ENCODE assay signal across 1 cellular context in the genomic region with DNA sequence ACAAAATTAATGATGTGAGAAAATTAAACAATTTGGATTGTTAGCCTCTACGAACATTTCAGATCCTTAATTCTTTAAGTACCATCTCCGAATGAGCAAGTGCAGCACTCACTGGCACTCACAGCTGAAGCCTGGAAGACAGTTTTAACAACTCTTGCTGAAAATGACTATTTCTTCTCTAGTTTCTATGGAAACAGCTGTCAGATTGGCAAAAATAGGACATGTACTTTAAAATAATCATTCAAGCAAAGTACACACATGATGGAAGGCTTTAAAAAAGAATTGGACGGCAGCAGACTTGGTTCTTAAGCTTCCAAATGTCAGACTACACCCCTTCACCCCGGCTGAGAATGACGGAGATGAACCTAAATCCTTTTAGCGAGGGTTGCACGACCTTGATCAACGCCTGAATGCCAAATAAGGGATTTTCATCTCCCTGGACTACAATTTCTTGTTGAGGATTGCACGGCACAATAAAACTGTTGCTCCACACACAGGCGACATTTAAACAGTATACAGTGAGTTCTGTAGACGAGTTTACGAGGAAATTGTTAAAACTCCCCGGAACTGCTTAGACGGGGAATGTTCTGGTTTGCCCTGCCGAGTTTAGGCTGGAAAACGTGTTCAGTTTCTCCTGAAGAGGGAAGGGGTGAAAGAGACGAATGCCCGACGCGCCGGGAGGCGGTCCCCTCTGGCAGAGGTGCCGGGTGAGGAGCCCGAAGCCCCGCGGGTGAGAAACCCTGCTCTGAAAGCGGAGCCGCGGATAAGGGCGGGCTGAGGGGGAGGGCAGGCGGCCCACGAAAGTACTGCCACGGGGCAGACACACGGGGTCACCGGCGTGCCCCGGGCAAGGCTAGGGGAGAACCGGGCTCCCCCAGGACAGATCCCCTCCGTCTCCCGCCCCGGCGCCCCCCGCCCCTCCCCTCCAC.
TF ChIP-seq lines count a peak whose summit lies in the region.

No MANE protein-coding gene starts in this region.

TF ChIP-seq in GM12878, 131 proteins besides CTCF, POLR2A, EP300 and RAD21 (continued from another document):
- TF ChIP-seq, protein P1, sequence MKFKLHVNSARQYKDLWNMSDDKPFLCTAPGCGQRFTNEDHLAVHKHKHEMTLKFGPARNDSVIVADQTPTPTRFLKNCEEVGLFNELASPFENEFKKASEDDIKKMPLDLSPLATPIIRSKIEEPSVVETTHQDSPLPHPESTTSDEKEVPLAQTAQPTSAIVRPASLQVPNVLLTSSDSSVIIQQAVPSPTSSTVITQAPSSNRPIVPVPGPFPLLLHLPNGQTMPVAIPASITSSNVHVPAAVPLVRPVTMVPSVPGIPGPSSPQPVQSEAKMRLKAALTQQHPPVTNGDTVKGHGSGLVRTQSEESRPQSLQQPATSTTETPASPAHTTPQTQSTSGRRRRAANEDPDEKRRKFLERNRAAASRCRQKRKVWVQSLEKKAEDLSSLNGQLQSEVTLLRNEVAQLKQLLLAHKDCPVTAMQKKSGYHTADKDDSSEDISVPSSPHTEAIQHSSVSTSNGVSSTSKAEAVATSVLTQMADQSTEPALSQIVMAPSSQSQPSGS (IDR thresholded peaks at IDR 0.05; ENCODE audit: low read length), result no peak
- TF ChIP-seq ATF7 (IDR thresholded peaks at IDR 0.05; ENCODE audit: low read depth) (no peak), EZH2 (IDR thresholded peaks at IDR 0.05; ENCODE audit: borderline replicate concordance, control insufficient read depth, low read depth, low read length) (no peak), ZNF207 (IDR thresholded peaks at IDR 0.05; ENCODE audit: borderline replicate concordance) (0 out of 2 replicates have a peak, but pooled peaks have one; percentile 23), BHLHE40 (IDR thresholded peaks at IDR 0.05; ENCODE audit: borderline replicate concordance in 1 of 2, low read depth in 2 of 2, low read length in 1 of 2) (peak in 1 of 2 experiments; percentile 46; a peak in 1 of 4 replicates), POLR2AphosphoS5 (IDR thresholded peaks at IDR 0.05; ENCODE audit: low read length) (0 out of 2 replicates have a peak, but pooled peaks have one; percentile 23), MAX (IDR thresholded peaks at IDR 0.05; ENCODE audit: low read depth, low read length) (peak; percentile 39; the same call in 1 of the 2 replicates), ZSCAN29 (IDR thresholded peaks at IDR 0.05) (peak; percentile 78; the same call in 1 of the 2 replicates), SRF (IDR thresholded peaks at IDR 0.05; ENCODE audit: low read depth in 2 of 2, low read length in 2 of 2) (peak in 1 of 2 experiments; percentile 72; a peak in 1 of 4 replicates), CHD4 (IDR thresholded peaks at IDR 0.05) (no peak), SIN3A (IDR thresholded peaks at IDR 0.05; ENCODE audit: low read depth, low read length) (peak; percentile 66; the same call in 1 of the 2 replicates), MXI1 (IDR thresholded peaks at IDR 0.05; ENCODE audit: low read depth, low read length) (peak; percentile 48), HDAC6 (IDR thresholded peaks at IDR 0.05; ENCODE audit: unreplicated experiment) (no peak), BMI1 (IDR thresholded peaks at IDR 0.05; ENCODE audit: borderline replicate concordance) (peak; percentile 49; the same call in 1 of the 2 replicates), NRF1 (conservative IDR thresholded peaks at IDR 0.05; ENCODE audit: low read depth, low read length) (no peak), SREBF2 (IDR thresholded peaks at IDR 0.05; ENCODE audit: low read length) (no peak), RELA (IDR thresholded peaks at IDR 0.05; ENCODE audit: borderline replicate concordance, partially characterized antibody) (peak; percentile 24), RELB (IDR thresholded peaks at IDR 0.05; ENCODE audit: low read depth) (no peak), ZBTB33 (IDR thresholded peaks at IDR 0.05) (no peak), CBFB (IDR thresholded peaks at IDR 0.05; ENCODE audit: low read depth) (0 out of 2 replicates have a peak, but pooled peaks have one; percentile 5)
- TF ChIP-seq, protein P2, sequence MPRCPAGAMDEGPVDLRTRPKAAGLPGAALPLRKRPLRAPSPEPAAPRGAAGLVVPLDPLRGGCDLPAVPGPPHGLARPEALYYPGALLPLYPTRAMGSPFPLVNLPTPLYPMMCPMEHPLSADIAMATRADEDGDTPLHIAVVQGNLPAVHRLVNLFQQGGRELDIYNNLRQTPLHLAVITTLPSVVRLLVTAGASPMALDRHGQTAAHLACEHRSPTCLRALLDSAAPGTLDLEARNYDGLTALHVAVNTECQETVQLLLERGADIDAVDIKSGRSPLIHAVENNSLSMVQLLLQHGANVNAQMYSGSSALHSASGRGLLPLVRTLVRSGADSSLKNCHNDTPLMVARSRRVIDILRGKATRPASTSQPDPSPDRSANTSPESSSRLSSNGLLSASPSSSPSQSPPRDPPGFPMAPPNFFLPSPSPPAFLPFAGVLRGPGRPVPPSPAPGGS (IDR thresholded peaks at IDR 0.05; ENCODE audit: borderline replicate concordance, insufficient read depth, low read depth, low read length, poor library complexity, severe bottlenecking), result peak; percentile 17
- TF ChIP-seq, protein P3, sequence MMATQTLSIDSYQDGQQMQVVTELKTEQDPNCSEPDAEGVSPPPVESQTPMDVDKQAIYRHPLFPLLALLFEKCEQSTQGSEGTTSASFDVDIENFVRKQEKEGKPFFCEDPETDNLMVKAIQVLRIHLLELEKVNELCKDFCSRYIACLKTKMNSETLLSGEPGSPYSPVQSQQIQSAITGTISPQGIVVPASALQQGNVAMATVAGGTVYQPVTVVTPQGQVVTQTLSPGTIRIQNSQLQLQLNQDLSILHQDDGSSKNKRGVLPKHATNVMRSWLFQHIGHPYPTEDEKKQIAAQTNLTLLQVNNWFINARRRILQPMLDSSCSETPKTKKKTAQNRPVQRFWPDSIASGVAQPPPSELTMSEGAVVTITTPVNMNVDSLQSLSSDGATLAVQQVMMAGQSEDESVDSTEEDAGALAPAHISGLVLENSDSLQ (IDR thresholded peaks at IDR 0.05), result peak; percentile 36; the same call in 1 of the 2 replicates
